ENCODE assay signal across 15 cellular contexts in the genomic region with DNA sequence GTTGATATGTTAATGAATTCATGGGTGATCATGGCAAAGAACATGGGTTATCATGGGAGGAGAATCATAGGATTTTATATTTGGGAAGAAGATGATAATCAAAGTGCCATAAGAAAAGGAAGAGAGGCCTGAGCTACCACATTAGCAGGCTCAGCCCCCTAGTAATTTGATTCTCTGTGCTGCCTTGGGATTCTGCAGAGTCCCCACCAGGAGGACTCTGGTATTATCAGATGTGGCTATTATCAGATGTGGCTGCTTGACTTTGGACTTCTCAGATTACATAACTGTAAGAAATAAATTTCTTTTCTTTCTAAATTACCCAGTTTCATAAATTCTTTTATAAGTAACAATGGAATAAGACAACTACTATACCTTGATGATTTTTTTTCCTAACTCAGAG.
"Had no signal": no experiment of that assay in that cellular context is flagged by ENCODE, and none has a peak within 500 bp of the region (broad histone marks: within the 10 kb centered on the region; RNA-seq: fewer than 3 reads in every experiment).

No MANE protein-coding gene starts in this region.

- H3K36me3 Mint-ChIP-seq: natural killer cell had no signal

- H3K27me3 ChIP-seq: gastroesophageal sphincter, thyroid gland had no signal

- H3K27me3 Mint-ChIP-seq: activated CD4-positive, alpha-beta T cell treated with anti-CD3 and anti-CD28 coated beads, Interleukin-2, amount 10 ng/mL, durations not matched to agents 7 days and 5 days; activated naive CD8-positive, alpha-beta T cell treated with anti-CD3 and anti-CD28 coated beads, Interleukin-2, amount 10 ng/mL, durations not matched to agents 7 days and 5 days; memory B cell; stimulated activated memory B cell treated with anti-CD40 and anti-IgM and Interleukin-4, amounts not matched to agents 10 μg/mL and 1 μg/mL and 100 μg/mL, for 72 hours had no signal

- H3K9me3 ChIP-seq: gastroesophageal sphincter, thyroid gland had no signal

- DNase-seq: activated CD4-positive, alpha-beta T cell treated with anti-CD3 and anti-CD28 coated beads, Interleukin-2, amount 10 ng/mL, durations not matched to agents 7 days and 5 days; activated CD4-positive, CD25-positive, alpha-beta regulatory T cell; activated CD8-positive, alpha-beta memory T cell treated with anti-CD3 and anti-CD28 coated beads for 24 hours; activated naive CD4-positive, alpha-beta T cell; activated naive CD8-positive, alpha-beta T cell treated with anti-CD3 and anti-CD28 coated beads, Interleukin-2, amount 10 ng/mL, durations not matched to agents 7 days and 5 days; left ventricle myocardium inferior; natural killer cell; stimulated activated CD4-positive, alpha-beta T cell treated with anti-CD3 and anti-CD28 coated beads, Interleukin-2, amount 100 ng/mL, for 48 hours; T-helper 2 cell; thyroid gland had no signal

- H3K27ac Mint-ChIP-seq: activated CD4-positive, alpha-beta T cell treated with anti-CD3 and anti-CD28 coated beads, Interleukin-2, amount 10 ng/mL, durations not matched to agents 7 days and 5 days; activated naive CD8-positive, alpha-beta T cell treated with anti-CD3 and anti-CD28 coated beads, Interleukin-2, amount 10 ng/mL, durations not matched to agents 7 days and 5 days; memory B cell; natural killer cell; stimulated activated memory B cell treated with anti-CD40 and anti-IgM and Interleukin-4, amounts not matched to agents 10 μg/mL and 1 μg/mL and 100 μg/mL, for 72 hours had no signal

- H3K27ac ChIP-seq: gastroesophageal sphincter, left ventricle myocardium inferior, thyroid gland had no signal

- FAIRE-seq: bronchial epithelial cell, urothelium cell line had no signal

- H3K4me1 ChIP-seq: gastroesophageal sphincter, thyroid gland had no signal

- H3K4me3 Mint-ChIP-seq: activated CD4-positive, alpha-beta T cell treated with anti-CD3 and anti-CD28 coated beads, Interleukin-2, amount 10 ng/mL, durations not matched to agents 7 days and 5 days; activated naive CD8-positive, alpha-beta T cell treated with anti-CD3 and anti-CD28 coated beads, Interleukin-2, amount 10 ng/mL, durations not matched to agents 7 days and 5 days; memory B cell; natural killer cell; stimulated activated memory B cell treated with anti-CD40 and anti-IgM and Interleukin-4, amounts not matched to agents 10 μg/mL and 1 μg/mL and 100 μg/mL, for 72 hours had no signal

- ATAC-seq: gastroesophageal sphincter; natural killer cell; stimulated activated memory B cell treated with anti-CD40 and anti-IgM and Interleukin-4, amounts not matched to agents 10 μg/mL and 1 μg/mL and 100 μg/mL, for 72 hours had no signal

- H3K36me3 ChIP-seq: gastroesophageal sphincter, left ventricle myocardium inferior, thyroid gland had no signal

- H3K4me3 ChIP-seq: gastroesophageal sphincter, left ventricle myocardium inferior, thyroid gland had no signal

- H3K4me1 Mint-ChIP-seq: activated CD4-positive, alpha-beta T cell treated with anti-CD3 and anti-CD28 coated beads, Interleukin-2, amount 10 ng/mL, durations not matched to agents 7 days and 5 days had no signal
